ENCODE assay signal across 15 cellular contexts in the genomic region with DNA sequence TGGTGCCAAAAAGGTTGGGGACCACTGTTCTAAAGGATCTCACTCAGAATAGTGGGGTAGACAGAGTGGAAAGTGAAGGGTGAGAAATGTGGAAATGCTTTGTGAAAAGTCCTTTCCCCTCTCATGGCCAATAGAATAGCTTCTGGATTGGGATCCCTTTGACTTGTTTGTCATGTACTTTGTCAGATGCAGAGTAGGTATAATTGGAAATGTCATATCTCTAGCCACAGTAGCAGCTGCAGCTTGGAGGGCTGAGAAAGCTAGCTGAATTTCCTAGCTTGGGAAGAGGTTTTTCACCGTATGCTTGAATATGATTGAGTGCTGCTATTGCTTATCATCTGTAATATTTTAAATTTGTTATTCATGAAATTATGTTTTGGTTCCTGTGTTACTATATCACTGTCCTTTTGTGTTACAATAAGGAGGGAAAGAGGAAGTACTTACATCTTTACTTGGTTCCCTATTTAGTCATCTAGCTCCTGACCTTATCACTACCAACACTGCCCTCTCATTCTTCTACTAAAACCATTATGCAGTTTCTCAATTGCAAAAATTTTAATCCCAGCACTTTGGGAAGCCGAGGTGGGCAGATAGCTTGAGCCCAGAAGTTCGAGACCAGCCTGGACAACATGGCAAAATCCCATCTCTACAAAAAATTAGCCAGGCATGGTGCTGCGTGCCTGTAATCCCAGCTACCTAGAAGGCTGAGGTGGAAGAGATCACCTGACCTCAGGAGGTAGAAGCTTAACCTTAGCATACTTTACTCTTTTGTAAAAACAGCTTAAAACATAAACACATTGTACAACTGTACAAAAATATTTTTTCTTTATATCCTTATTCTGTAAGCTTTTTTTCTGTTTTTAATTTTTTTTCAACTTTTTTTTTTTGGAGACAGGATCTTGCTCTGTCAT. TPM values are rescaled to one million over a fixed set of nuclear protein-coding genes. Genes with fewer than 3 reads are reported as not detected.
A peak's percentile ranks its signal among the peaks of the same experiment; 100 is the strongest.
DNase-seq lines count a peak whose midpoint lies in the region; ATAC-seq, FAIRE-seq and TF ChIP-seq lines count a peak whose summit lies in the region.
"Had no signal": no experiment of that assay in that cellular context is flagged by ENCODE, and none has a peak within 500 bp of the region (broad histone marks: within the 10 kb centered on the region; RNA-seq: fewer than 3 reads in every experiment).

No MANE protein-coding gene starts in this region.

- H3K27me3 ChIP-seq in K562 (ENCODE audit: control insufficient read depth in 2 of 2, insufficient read depth in 2 of 2, low read length in 2 of 2) (no peaks in the 10 kb centered on the region), suprapubic skin (no peaks in the 10 kb centered on the region)
- H3K27me3 ChIP-seq: thyroid gland had no signal

- H3K9ac ChIP-seq in K562 (ENCODE audit: insufficient read depth in 1 of 2, low read depth in 2 of 2, low read length in 2 of 2): no peak overlapping the region

- no peak overlapping the region for H2AFZ ChIP-seq in K562 (ENCODE audit: low read depth, low read length)
- H2AFZ ChIP-seq: GM23338 had no signal

- H3K27ac Mint-ChIP-seq in Calu3 (ENCODE audit: unreplicated experiment): no peak overlapping the region
- H3K27ac Mint-ChIP-seq: activated naive CD4-positive, alpha-beta T cell treated with anti-CD3 and anti-CD28 coated beads, Interleukin-2, amount 10 ng/mL, durations not matched to agents 7 days and 5 days; GM23338; T-cell had no signal

- TF ChIP-seq EP300 in K562 (IDR thresholded peaks at IDR 0.05; ENCODE audit: low read length) (no peak), suprapubic skin (IDR thresholded peaks at IDR 0.05) (no peak)

- H3K4me1 ChIP-seq in K562 (replicated peaks in 1 of 2; ENCODE audit: control insufficient read depth in 2 of 2, insufficient read depth in 2 of 2, low read length in 2 of 2) (peaks cover 10 to 14% of the 10 kb centered on the region in 2 experiments; a peak in 4 of 5 replicates), suprapubic skin (no peaks in the 10 kb centered on the region)
- H3K4me1 ChIP-seq: left ventricle myocardium inferior, thyroid gland had no signal

- no peaks in the 10 kb centered on the region for H3K9me1 ChIP-seq in K562 (ENCODE audit: control insufficient read depth, insufficient read depth, low read length)

- no peaks in the 10 kb centered on the region for H3K4me1 Mint-ChIP-seq in Calu3 (ENCODE audit: low read depth, unreplicated experiment)
- H3K4me1 Mint-ChIP-seq: activated naive CD4-positive, alpha-beta T cell treated with anti-CD3 and anti-CD28 coated beads, Interleukin-2, amount 10 ng/mL, durations not matched to agents 7 days and 5 days; GM23338 had no signal

- CTCF ChIA-PET in K562 (lab: Yijun Ruan, JAX; ENCODE audit: low intra/inter-chr PET ratio) (no interaction called here), Calu3 (lab: Charles Lee) (no interaction called here)

- POLR2A ChIA-PET in K562 (lab: Yijun Ruan, JAX): interaction anchor here (0.9 to 1.6 kb wide), 4 partner anchors 9 to 13 kb away, joined by 3 to 9 read pairs (median 4); a partner anchor contains a TSS

- TF ChIP-seq POLR2A in GM18505 (IDR thresholded peaks at IDR 0.05; ENCODE audit: borderline replicate concordance, extremely low read depth, insufficient read depth, insufficient read length): no peak
- no peak for TF ChIP-seq POLR2A in K562 (conservative IDR thresholded peaks at IDR 0.05)
- TF ChIP-seq POLR2A in suprapubic skin (IDR thresholded peaks at IDR 0.05): no peak

- H3K27ac ChIP-seq in K562 (ENCODE audit: extremely low read depth, low read depth, low read length) (peak overlapping the region; percentile 48; the same call in 2 of the 3 replicates), suprapubic skin (no peak overlapping the region)
- H3K27ac ChIP-seq: left ventricle myocardium inferior, thyroid gland had no signal

- H3K79me2 ChIP-seq in K562 (ENCODE audit: control insufficient read depth, insufficient read depth, low read length): 0 out of 3 replicates have a peak, but pooled peaks cover 4% of the 10 kb centered on the region

- peaks cover 32% of the 10 kb centered on the region for H3K36me3 Mint-ChIP-seq in Calu3 (ENCODE audit: insufficient read depth, unreplicated experiment)

- 0 out of 2 replicates have a peak, but pooled peaks cover 3% of the 10 kb centered on the region for H3K9me3 ChIP-seq in K562 (replicated peaks; ENCODE audit: control insufficient read depth, insufficient read depth, low read depth, low read length)
- no peaks in the 10 kb centered on the region for H3K9me3 ChIP-seq in suprapubic skin
- H3K9me3 ChIP-seq: left ventricle myocardium inferior, thyroid gland had no signal

- H3K4me3 Mint-ChIP-seq in Calu3 (ENCODE audit: low read depth, unreplicated experiment): no peak overlapping the region
- H3K4me3 Mint-ChIP-seq: activated naive CD4-positive, alpha-beta T cell treated with anti-CD3 and anti-CD28 coated beads, Interleukin-2, amount 10 ng/mL, durations not matched to agents 7 days and 5 days; GM23338; T-cell had no signal

- TF ChIP-seq CTCF in K562 (IDR thresholded peaks at IDR 0.05 in 2 of 3, conservative IDR thresholded peaks at IDR 0.05 in 1 of 3; ENCODE audit: insufficient read depth in 2 of 3, low read depth in 1 of 3, low read length in 3 of 3): no peak
- no peak for TF ChIP-seq CTCF in suprapubic skin (IDR thresholded peaks at IDR 0.05)
- TF ChIP-seq CTCF in Calu3 (IDR thresholded peaks at IDR 0.05; ENCODE audit: unreplicated experiment): no peak

- H4K20me1 ChIP-seq in K562 (replicated peaks; ENCODE audit: control insufficient read depth, insufficient read depth, low read length): no peaks in the 10 kb centered on the region

- BruUV-seq in K562 (replicated peaks; lab: Mats Ljungman, UMichigan) (no TSS peak), Calu3 (replicated peaks; lab: Mats Ljungman, UMichigan) (no TSS peak)

- TF ChIP-seq RAD21 in K562 (CRISPR knock-in tag; conservative IDR thresholded peaks at IDR 0.05 in 1 of 2, IDR thresholded peaks at IDR 0.05 in 1 of 2): no peak

- no peaks in the 10 kb centered on the region for H3K9me3 Mint-ChIP-seq in Calu3 (ENCODE audit: low read depth, unreplicated experiment)
- H3K9me3 Mint-ChIP-seq: T-cell had no signal

- in situ Hi-C loops in K562 (cut with MboI): no loop called here

- no peaks in the 10 kb centered on the region for H3K27me3 Mint-ChIP-seq in Calu3 (ENCODE audit: unreplicated experiment)
- H3K27me3 Mint-ChIP-seq: activated naive CD4-positive, alpha-beta T cell treated with anti-CD3 and anti-CD28 coated beads, Interleukin-2, amount 10 ng/mL, durations not matched to agents 7 days and 5 days; T-cell had no signal

- H3K36me3 ChIP-seq in K562 (ENCODE audit: control insufficient read depth, insufficient read depth, low read length) (peaks cover 83% of the 10 kb centered on the region), suprapubic skin (peaks cover 67% of the 10 kb centered on the region)

- intact Hi-C loops in K562 (cut with micrococcal nuclease) (no loop called here), Calu3 (cut with micrococcal nuclease; ENCODE audit: unreplicated experiment) (no loop called here)

- ATAC-seq in GM18505 (IDR thresholded peaks at IDR 0.05; ENCODE audit: unreplicated experiment) (peak; percentile 93), GM21717 (IDR thresholded peaks at IDR 0.05; ENCODE audit: unreplicated experiment) (peak; percentile 73), HG03558 (IDR thresholded peaks at IDR 0.05; ENCODE audit: extremely low read depth, unreplicated experiment) (peak; percentile 56), K562 (peak; percentile 79)
- ATAC-seq: GM23338, T-cell had no signal

- FAIRE-seq in K562 (lab: Jason Lieb, UNC): peak; percentile 57
- FAIRE-seq: endothelial cell of umbilical vein had no signal

- no peak overlapping the region; the same call in 1 of the 2 replicates for H3K4me2 ChIP-seq in K562 (ENCODE audit: insufficient read depth, low read length)
- H3K4me2 ChIP-seq: GM23338 had no signal

- WGBS in K562 (ENCODE audit: insufficient coverage, low coverage, missing lambda C conversion rate): 31% methylated on average over 4 of the region's 4 CpGs
- WGBS in suprapubic skin: 88% methylated on average over 4 of the region's 4 CpGs

- H3K4me3 ChIP-seq in K562: no peak overlapping the region
- no peak overlapping the region for H3K4me3 ChIP-seq in suprapubic skin
- H3K4me3 ChIP-seq: GM23338, left ventricle myocardium inferior, thyroid gland had no signal

- DNase-seq in K562 (ENCODE audit: extremely low read depth in 1 of 4, low spot score in 3 of 4): peak in 1 of 4 experiments; percentile 22
- no peak for DNase-seq in pons (ENCODE audit: low spot score)
- DNase-seq in NCI-H510A treated with DMSO at 0.1 percent for 48 hours (lab: John Stamatoyannopoulos, UW): no peak
- no peak for DNase-seq in suprapubic skin (ENCODE audit: low spot score in 2 of 2)
- DNase-seq in Calu3: no peak
- DNase-seq: activated naive CD4-positive, alpha-beta T cell treated with anti-CD3 and anti-CD28 coated beads, Interleukin-2, amount 10 ng/mL, durations not matched to agents 7 days and 5 days; left ventricle myocardium inferior; NCI-H187; T-cell; thyroid gland had no signal

TF ChIP-seq in K562, 482 proteins besides CTCF, POLR2A, EP300 and RAD21 (continues in another document):
- TF ChIP-seq SAP30 (IDR thresholded peaks at IDR 0.05; ENCODE audit: borderline replicate concordance, insufficient read depth, low read depth, low read length, poor library complexity, severe bottlenecking): no peak
- peak; percentile 37; the same call in 1 of the 2 replicates for TF ChIP-seq JUND (IDR thresholded peaks at IDR 0.05; ENCODE audit: borderline replicate concordance, low read depth, low read length)
- no peak for TF ChIP-seq JUND (tag; IDR thresholded peaks at IDR 0.05; ENCODE audit: borderline replicate concordance, low read depth, low read length)
- no peak for TF ChIP-seq TAF7 (tag; IDR thresholded peaks at IDR 0.05)

RNA-seq across cellular contexts. Expression of a gene that starts 12.4 kb away (rescaled TPM):
- total RNA-seq in K562 (2011; cell fraction: chromatin; rRNA removed; ENCODE audit: low replicate concordance): 49.3 and 95.0 TPM in 2 replicates
- 83.7 and 85.8 TPM in 2 replicates for total RNA-seq in K562 (2011; cell fraction: nucleolus; rRNA removed)
- total RNA-seq in K562 (2011; cell fraction: nucleoplasm; rRNA removed): 94.5 and 101 TPM in 2 replicates
- total RNA-seq in K562 (2014; rRNA removed) (82.7 and 92.5 TPM in 2 replicates), K562 (2014; rRNA removed; fragmentation: Illumina TruSeq; extraction: Trizol) (62.5 and 74.6 TPM in 2 replicates), K562 (2015; rRNA removed; fragmentation: Illumina TruSeq; extraction: Trizol) (72.0 and 79.6 TPM in 2 replicates), K562 (2021) (52.8 and 54.6 TPM in 2 replicates), suprapubic skin (10 to 100 TPM; 22.0 to 43.9 (median 40.0) TPM), Calu3 (2022) (45.9 and 51.0 TPM in 2 replicates)
- polyA plus RNA-seq in K562 (2011; rRNA removed) (64.9 and 68.7 TPM in 2 replicates), K562 (2014; fragmentation: Illumina TruSeq; extraction: Trizol) (58.6 and 86.8 TPM in 2 replicates), K562 (2014; fragmentation: Nextera tagmentation; extraction: Ambion mirVana) (10 to 100 TPM; 22.9 to 27.1 TPM), K562 (2014; rRNA removed) (41.4 and 47.3 TPM in 2 replicates)
- 49.5 and 54.9 TPM in 2 replicates for polyA plus RNA-seq in K562 (2011; cell fraction: cytosol; rRNA removed)
- polyA plus RNA-seq in K562 (2011; cell fraction: nucleus; rRNA removed): 42.5 and 48.9 TPM in 2 replicates
- 36.6 and 59.2 TPM in 2 replicates for polyA plus RNA-seq in K562 (2012)
- polyA minus RNA-seq in K562 (2011; rRNA and poly(A)+ RNA removed): 86.4 and 102 TPM in 2 replicates
- 53.2 and 76.2 TPM in 2 replicates for polyA minus RNA-seq in K562 (2011; cell fraction: cytosol; rRNA and poly(A)+ RNA removed)
- 17.5 and 29.4 TPM in 2 replicates for polyA minus RNA-seq in K562 (2011; cell fraction: nucleus; rRNA and poly(A)+ RNA removed)
